In genomic region chr11:57657290-57658022, GRCh38 we compare ENCODE assay signal across 8 cellular contexts. TPM values are rescaled to one million over a fixed set of nuclear protein-coding genes. Genes with fewer than 3 reads are reported as not detected.
DNase-seq lines count a peak whose midpoint lies in the region; ATAC-seq, FAIRE-seq and TF ChIP-seq lines count a peak whose summit lies in the region.

TSS of gene CLP1 (plus strand) at chr11:57657762. CDS start at chr11:57659477, 1,715 bp downstream.

- peak within 1 kb of the TSS; percentile 90 for H3K4me3 ChIP-seq in OCI-LY3 (ENCODE audit: low read length)
- H3K4me3 ChIP-seq in endothelial cell of umbilical vein (replicated peaks in 1 of 3; ENCODE audit: insufficient read depth in 1 of 3, low read depth in 1 of 3, low read length in 3 of 3) = peak within 1 kb of the TSS; percentile 59 to 98 (median 90)

- intact Hi-C loops in endothelial cell of umbilical vein (cut with micrococcal nuclease) = loop anchor here (1.0 kb wide), 3 partner anchors 10 to 127 kb away; partner anchors contain the start of gene TIMM10

- H2AFZ ChIP-seq in OCI-LY3 (ENCODE audit: low read depth, low read length) = peak within 1 kb of the TSS; percentile 91
- peak within 1 kb of the TSS; percentile 77 for H2AFZ ChIP-seq in endothelial cell of umbilical vein (ENCODE audit: low read depth, low read length)

- H3K27me3 ChIP-seq in OCI-LY3 (ENCODE audit: low read depth, low read length) (no peaks in the 10 kb centered on the region), endothelial cell of umbilical vein (ENCODE audit: control insufficient read depth in 2 of 2, insufficient read depth in 2 of 2, low read length in 2 of 2) (no peaks in the 10 kb centered on the region)

- peak; percentile 70 for TF ChIP-seq POLR2A in endothelial cell of umbilical vein (IDR thresholded peaks at IDR 0.05; ENCODE audit: low read depth, low read length)

- H3K9ac ChIP-seq in OCI-LY3 (ENCODE audit: low read length) (peak within 1 kb of the TSS; percentile 82), endothelial cell of umbilical vein (replicated peaks; ENCODE audit: extremely low read depth, insufficient read depth, low read length) (peak within 1 kb of the TSS; percentile 92)

- peak within 1 kb of the TSS; percentile 21 for H3K27ac ChIP-seq in OCI-LY3 (ENCODE audit: low read length)
- H3K27ac ChIP-seq in endothelial cell of umbilical vein (ENCODE audit: insufficient read depth, low read depth, low read length) = peak within 1 kb of the TSS; percentile 75

- dilution Hi-C loops in endothelial cell of umbilical vein (cut with MboI; ENCODE audit: extremely low pct_ligation_motif_present, low sequenced_read_pairs) = no loop called here

- H3K4me2 ChIP-seq in OCI-LY3 (ENCODE audit: low read length) (peak within 1 kb of the TSS; percentile 87), endothelial cell of umbilical vein (ENCODE audit: insufficient read depth, low read length) (peak within 1 kb of the TSS; percentile 95)

- H3K9me1 ChIP-seq in endothelial cell of umbilical vein (replicated peaks; ENCODE audit: control insufficient read depth, extremely low read depth, insufficient read depth, low read length) = no peaks in the 10 kb centered on the region

- CTCF ChIA-PET in endothelial cell of umbilical vein (lab: Charles Lee) = interaction anchor here (1.0 to 5.8 kb wide), 2 partner anchors 9 to 13 kb away, joined by 3 to 26 read pairs; no protein-coding TSS in a partner anchor

- peak; percentile 97 for ATAC-seq in GM21515 (IDR thresholded peaks at IDR 0.05; ENCODE audit: unreplicated experiment)

- TF ChIP-seq CTCF in OCI-LY3 (IDR thresholded peaks at IDR 0.05; ENCODE audit: low read depth, low read length) (no peak), endothelial cell of umbilical vein (IDR thresholded peaks at IDR 0.05; ENCODE audit: extremely low read depth in 1 of 2, insufficient read depth in 1 of 2, low read depth in 1 of 2, low read length in 2 of 2) (no peak)

- peak; percentile 96 for DNase-seq in D341Med (ENCODE audit: low spot score)
- DNase-seq in HuH-7 (ENCODE audit: low spot score) = peak; percentile 100
- DNase-seq in activated CD8-positive, alpha-beta memory T cell treated with anti-CD3 and anti-CD28 coated beads, Interleukin-2, amount 50 U/mL, for 48 hours = peak; percentile 97
- DNase-seq in endothelial cell of umbilical vein (ENCODE audit: low read depth, low spot score) = peak; percentile 99
- peak; percentile 100 for DNase-seq in middle frontal gyrus (ENCODE audit: extremely low spot score, low spot score)
- peak; percentile 97 to 99 for DNase-seq in stimulated activated CD8-positive, alpha-beta memory T cell treated with anti-CD3 and anti-CD28 coated beads, Interleukin-2, amount 100 ng/mL, for 48 hours (ENCODE audit: low read depth in 2 of 2)

- FAIRE-seq in endothelial cell of umbilical vein (lab: Jason Lieb, UNC) = peak; percentile 98

- H3K4me1 ChIP-seq in OCI-LY3 (ENCODE audit: low read length) (peaks cover 8% of the 10 kb centered on the region; the same call in 1 of the 2 replicates), endothelial cell of umbilical vein (ENCODE audit: control insufficient read depth, extremely low read depth, insufficient read depth, low read length) (peaks cover 4% of the 10 kb centered on the region)

- H3K79me2 ChIP-seq in OCI-LY3 (ENCODE audit: low read length) = peaks cover 22% of the 10 kb centered on the region
- peaks cover 22% of the 10 kb centered on the region for H3K79me2 ChIP-seq in endothelial cell of umbilical vein (ENCODE audit: control insufficient read depth, insufficient read depth, low read length)

- H3K9me3 ChIP-seq in OCI-LY3 (ENCODE audit: insufficient read depth, low read length) = no peaks in the 10 kb centered on the region
- H3K9me3 ChIP-seq in endothelial cell of umbilical vein (replicated peaks; ENCODE audit: control insufficient read depth, insufficient read depth, low read length) = no peaks in the 10 kb centered on the region

- BruUV-seq in endothelial cell of umbilical vein (replicated peaks; lab: Mats Ljungman, UMichigan) = no TSS peak

- POLR2A ChIA-PET in endothelial cell of umbilical vein (lab: Charles Lee) = no interaction called here

- H3K36me3 ChIP-seq in OCI-LY3 (replicated peaks; ENCODE audit: low read depth, low read length) = peaks cover 24% of the 10 kb centered on the region
- peaks cover 14% of the 10 kb centered on the region in 2 experiments for H3K36me3 ChIP-seq in endothelial cell of umbilical vein (ENCODE audit: control insufficient read depth in 2 of 2, extremely low read depth in 1 of 2, insufficient read depth in 2 of 2, low read length in 2 of 2)

- H4K20me1 ChIP-seq in OCI-LY3 (ENCODE audit: insufficient read depth, low read length) = no peaks in the 10 kb centered on the region
- H4K20me1 ChIP-seq in endothelial cell of umbilical vein (replicated peaks; ENCODE audit: control insufficient read depth, extremely low read depth, insufficient read depth, low read length) = no peaks in the 10 kb centered on the region

TF ChIP-seq in endothelial cell of umbilical vein, 7 proteins besides CTCF, POLR2A, EP300 and RAD21:
- TF ChIP-seq MAX (IDR thresholded peaks at IDR 0.05; ENCODE audit: insufficient read depth, insufficient read length) = peak; percentile 70
- peak; percentile 94 for TF ChIP-seq MYC (IDR thresholded peaks at IDR 0.05; ENCODE audit: low read depth, low read length)
- TF ChIP-seq JUN (IDR thresholded peaks at IDR 0.05; ENCODE audit: borderline replicate concordance, insufficient read depth, insufficient read length, low read depth) = no peak
- peak; percentile 76 for TF ChIP-seq POLR2AphosphoS5 (IDR thresholded peaks at IDR 0.05; ENCODE audit: insufficient read depth, low read depth, low read length)
- TF ChIP-seq GATA2 (IDR thresholded peaks at IDR 0.05; ENCODE audit: insufficient read depth, insufficient read length, low read depth, low read length) = no peak
- no peak for TF ChIP-seq FOS (IDR thresholded peaks at IDR 0.05; ENCODE audit: borderline replicate concordance, insufficient read depth, low read length)
- no peak for TF ChIP-seq EZH2 (IDR thresholded peaks at IDR 0.05; ENCODE audit: borderline replicate concordance, low read depth, low read length, severe bottlenecking)

RNA-seq across cellular contexts. Expression of gene CLP1, which starts in this region (rescaled TPM):
- total RNA-seq in endothelial cell of umbilical vein = 17.9 and 20.9 TPM in 2 replicates
- polyA plus RNA-seq in endothelial cell of umbilical vein = 19.4 and 20.8 TPM in 2 replicates
- polyA plus RNA-seq in endothelial cell of umbilical vein (2011; cell fraction: cytosol; rRNA removed) = 22.1 and 25.0 TPM in 2 replicates
- 20.3 and 20.9 TPM in 2 replicates for polyA plus RNA-seq in endothelial cell of umbilical vein (2011; cell fraction: nucleus; rRNA removed)
- 19.1 and 25.1 TPM in 2 replicates for polyA plus RNA-seq in endothelial cell of umbilical vein (2012)
- 25.3 and 34.8 TPM in 2 replicates for polyA minus RNA-seq in endothelial cell of umbilical vein
- polyA minus RNA-seq in endothelial cell of umbilical vein (2011; cell fraction: cytosol; rRNA and poly(A)+ RNA removed) = 11.5 TPM
- polyA minus RNA-seq in endothelial cell of umbilical vein (2011; cell fraction: nucleus; rRNA and poly(A)+ RNA removed) = 6.2 and 9.1 TPM in 2 replicates

Comparison
In these comparisons a context has a peak if more than half of its experiments do, and no peak if none do; other contexts are left out.
1. Peak in every context shown above with its lines: DNase-seq, ATAC-seq, H3K4me3 ChIP-seq and H3K27ac ChIP-seq.